1 cellular context compared by ENCODE assay signal in genomic region chr3:49260711-49261357, GRCh38.
TF ChIP-seq lines count a peak whose summit lies in the region.

No MANE protein-coding gene starts in this region.

TF ChIP-seq in WTC11, 78 proteins besides CTCF, POLR2A, EP300 and RAD21 (continued from another document):
- TF ChIP-seq, protein P1, sequence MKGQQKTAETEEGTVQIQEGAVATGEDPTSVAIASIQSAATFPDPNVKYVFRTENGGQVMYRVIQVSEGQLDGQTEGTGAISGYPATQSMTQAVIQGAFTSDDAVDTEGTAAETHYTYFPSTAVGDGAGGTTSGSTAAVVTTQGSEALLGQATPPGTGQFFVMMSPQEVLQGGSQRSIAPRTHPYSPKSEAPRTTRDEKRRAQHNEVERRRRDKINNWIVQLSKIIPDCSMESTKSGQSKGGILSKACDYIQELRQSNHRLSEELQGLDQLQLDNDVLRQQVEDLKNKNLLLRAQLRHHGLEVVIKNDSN (CRISPR knock-in tag; IDR thresholded peaks at IDR 0.05) = no peak
- TF ChIP-seq, protein P2, sequence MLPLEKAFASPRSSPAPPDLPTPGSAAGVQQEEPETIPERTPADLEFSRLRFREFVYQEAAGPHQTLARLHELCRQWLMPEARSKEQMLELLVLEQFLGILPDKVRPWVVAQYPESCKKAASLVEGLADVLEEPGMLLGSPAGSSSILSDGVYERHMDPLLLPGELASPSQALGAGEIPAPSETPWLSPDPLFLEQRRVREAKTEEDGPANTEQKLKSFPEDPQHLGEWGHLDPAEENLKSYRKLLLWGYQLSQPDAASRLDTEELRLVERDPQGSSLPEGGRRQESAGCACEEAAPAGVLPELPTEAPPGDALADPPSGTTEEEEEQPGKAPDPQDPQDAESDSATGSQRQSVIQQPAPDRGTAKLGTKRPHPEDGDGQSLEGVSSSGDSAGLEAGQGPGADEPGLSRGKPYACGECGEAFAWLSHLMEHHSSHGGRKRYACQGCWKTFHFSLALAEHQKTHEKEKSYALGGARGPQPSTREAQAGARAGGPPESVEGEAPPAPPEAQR (CRISPR knock-in tag; IDR thresholded peaks at IDR 0.05) = no peak
- TF ChIP-seq, protein P3, sequence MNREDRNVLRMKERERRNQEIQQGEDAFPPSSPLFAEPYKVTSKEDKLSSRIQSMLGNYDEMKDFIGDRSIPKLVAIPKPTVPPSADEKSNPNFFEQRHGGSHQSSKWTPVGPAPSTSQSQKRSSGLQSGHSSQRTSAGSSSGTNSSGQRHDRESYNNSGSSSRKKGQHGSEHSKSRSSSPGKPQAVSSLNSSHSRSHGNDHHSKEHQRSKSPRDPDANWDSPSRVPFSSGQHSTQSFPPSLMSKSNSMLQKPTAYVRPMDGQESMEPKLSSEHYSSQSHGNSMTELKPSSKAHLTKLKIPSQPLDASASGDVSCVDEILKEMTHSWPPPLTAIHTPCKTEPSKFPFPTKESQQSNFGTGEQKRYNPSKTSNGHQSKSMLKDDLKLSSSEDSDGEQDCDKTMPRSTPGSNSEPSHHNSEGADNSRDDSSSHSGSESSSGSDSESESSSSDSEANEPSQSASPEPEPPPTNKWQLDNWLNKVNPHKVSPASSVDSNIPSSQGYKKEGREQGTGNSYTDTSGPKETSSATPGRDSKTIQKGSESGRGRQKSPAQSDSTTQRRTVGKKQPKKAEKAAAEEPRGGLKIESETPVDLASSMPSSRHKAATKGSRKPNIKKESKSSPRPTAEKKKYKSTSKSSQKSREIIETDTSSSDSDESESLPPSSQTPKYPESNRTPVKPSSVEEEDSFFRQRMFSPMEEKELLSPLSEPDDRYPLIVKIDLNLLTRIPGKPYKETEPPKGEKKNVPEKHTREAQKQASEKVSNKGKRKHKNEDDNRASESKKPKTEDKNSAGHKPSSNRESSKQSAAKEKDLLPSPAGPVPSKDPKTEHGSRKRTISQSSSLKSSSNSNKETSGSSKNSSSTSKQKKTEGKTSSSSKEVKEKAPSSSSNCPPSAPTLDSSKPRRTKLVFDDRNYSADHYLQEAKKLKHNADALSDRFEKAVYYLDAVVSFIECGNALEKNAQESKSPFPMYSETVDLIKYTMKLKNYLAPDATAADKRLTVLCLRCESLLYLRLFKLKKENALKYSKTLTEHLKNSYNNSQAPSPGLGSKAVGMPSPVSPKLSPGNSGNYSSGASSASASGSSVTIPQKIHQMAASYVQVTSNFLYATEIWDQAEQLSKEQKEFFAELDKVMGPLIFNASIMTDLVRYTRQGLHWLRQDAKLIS (CRISPR knock-in tag; IDR thresholded peaks at IDR 0.05; ENCODE audit: borderline replicate concordance) = no peak
- TF ChIP-seq NR2C2 (CRISPR knock-in tag; IDR thresholded peaks at IDR 0.05) (no peak), IRF2 (CRISPR knock-in tag; IDR thresholded peaks at IDR 0.05; ENCODE audit: borderline replicate concordance, low read depth) (no peak), TEAD4 (CRISPR knock-in tag; IDR thresholded peaks at IDR 0.05) (no peak), NFYB (CRISPR knock-in tag; conservative IDR thresholded peaks at IDR 0.05; ENCODE audit: low read depth) (no peak), ZNF416 (CRISPR knock-in tag; IDR thresholded peaks at IDR 0.05) (no peak), TP53 (CRISPR knock-in tag; IDR thresholded peaks at IDR 0.05) (no peak), RELA (CRISPR knock-in tag; IDR thresholded peaks at IDR 0.05; ENCODE audit: borderline replicate concordance) (no peak), ZNF512 (CRISPR knock-in tag; IDR thresholded peaks at IDR 0.05; ENCODE audit: borderline replicate concordance) (no peak)
- TF ChIP-seq, protein P4, sequence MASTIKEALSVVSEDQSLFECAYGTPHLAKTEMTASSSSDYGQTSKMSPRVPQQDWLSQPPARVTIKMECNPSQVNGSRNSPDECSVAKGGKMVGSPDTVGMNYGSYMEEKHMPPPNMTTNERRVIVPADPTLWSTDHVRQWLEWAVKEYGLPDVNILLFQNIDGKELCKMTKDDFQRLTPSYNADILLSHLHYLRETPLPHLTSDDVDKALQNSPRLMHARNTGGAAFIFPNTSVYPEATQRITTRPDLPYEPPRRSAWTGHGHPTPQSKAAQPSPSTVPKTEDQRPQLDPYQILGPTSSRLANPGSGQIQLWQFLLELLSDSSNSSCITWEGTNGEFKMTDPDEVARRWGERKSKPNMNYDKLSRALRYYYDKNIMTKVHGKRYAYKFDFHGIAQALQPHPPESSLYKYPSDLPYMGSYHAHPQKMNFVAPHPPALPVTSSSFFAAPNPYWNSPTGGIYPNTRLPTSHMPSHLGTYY (CRISPR knock-in tag; IDR thresholded peaks at IDR 0.05) = no peak
- TF ChIP-seq, protein P5, sequence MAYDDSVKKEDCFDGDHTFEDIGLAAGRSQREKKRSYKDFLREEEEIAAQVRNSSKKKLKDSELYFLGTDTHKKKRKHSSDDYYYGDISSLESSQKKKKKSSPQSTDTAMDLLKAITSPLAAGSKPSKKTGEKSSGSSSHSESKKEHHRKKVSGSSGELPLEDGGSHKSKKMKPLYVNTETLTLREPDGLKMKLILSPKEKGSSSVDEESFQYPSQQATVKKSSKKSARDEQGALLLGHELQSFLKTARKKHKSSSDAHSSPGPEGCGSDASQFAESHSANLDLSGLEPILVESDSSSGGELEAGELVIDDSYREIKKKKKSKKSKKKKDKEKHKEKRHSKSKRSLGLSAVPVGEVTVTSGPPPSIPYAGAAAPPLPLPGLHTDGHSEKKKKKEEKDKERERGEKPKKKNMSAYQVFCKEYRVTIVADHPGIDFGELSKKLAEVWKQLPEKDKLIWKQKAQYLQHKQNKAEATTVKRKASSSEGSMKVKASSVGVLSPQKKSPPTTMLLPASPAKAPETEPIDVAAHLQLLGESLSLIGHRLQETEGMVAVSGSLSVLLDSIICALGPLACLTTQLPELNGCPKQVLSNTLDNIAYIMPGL (CRISPR knock-in tag; IDR thresholded peaks at IDR 0.05) = no peak
- TF ChIP-seq, protein P6, sequence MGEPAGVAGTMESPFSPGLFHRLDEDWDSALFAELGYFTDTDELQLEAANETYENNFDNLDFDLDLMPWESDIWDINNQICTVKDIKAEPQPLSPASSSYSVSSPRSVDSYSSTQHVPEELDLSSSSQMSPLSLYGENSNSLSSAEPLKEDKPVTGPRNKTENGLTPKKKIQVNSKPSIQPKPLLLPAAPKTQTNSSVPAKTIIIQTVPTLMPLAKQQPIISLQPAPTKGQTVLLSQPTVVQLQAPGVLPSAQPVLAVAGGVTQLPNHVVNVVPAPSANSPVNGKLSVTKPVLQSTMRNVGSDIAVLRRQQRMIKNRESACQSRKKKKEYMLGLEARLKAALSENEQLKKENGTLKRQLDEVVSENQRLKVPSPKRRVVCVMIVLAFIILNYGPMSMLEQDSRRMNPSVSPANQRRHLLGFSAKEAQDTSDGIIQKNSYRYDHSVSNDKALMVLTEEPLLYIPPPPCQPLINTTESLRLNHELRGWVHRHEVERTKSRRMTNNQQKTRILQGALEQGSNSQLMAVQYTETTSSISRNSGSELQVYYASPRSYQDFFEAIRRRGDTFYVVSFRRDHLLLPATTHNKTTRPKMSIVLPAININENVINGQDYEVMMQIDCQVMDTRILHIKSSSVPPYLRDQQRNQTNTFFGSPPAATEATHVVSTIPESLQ (CRISPR knock-in tag; IDR thresholded peaks at IDR 0.05) = no peak
